In genomic region chr15:43749690-43750345, GRCh38 we compare ENCODE assay signal across 9 cellular contexts. TPM values are rescaled to one million over a fixed set of nuclear protein-coding genes. Genes with fewer than 3 reads are reported as not detected.
DNase-seq lines count a peak whose midpoint lies in the region; ATAC-seq and TF ChIP-seq lines count a peak whose summit lies in the region.
"Had no signal": no experiment of that assay in that cellular context is flagged by ENCODE, and none has a peak within 500 bp of the region (broad histone marks: within the 10 kb centered on the region; RNA-seq: fewer than 3 reads in every experiment).

No MANE protein-coding gene starts in this region.

- no peaks in the 10 kb centered on the region for H3K9me3 Mint-ChIP-seq in activated naive CD4-positive, alpha-beta T cell treated with anti-CD3 and anti-CD28 coated beads for 36 hours
- no peaks in the 10 kb centered on the region for H3K9me3 Mint-ChIP-seq in neural crest cell

- no peaks in the 10 kb centered on the region for H3K27me3 Mint-ChIP-seq in activated naive CD4-positive, alpha-beta T cell treated with anti-CD3 and anti-CD28 coated beads for 36 hours (ENCODE audit: low read depth)
- no peaks in the 10 kb centered on the region for H3K27me3 Mint-ChIP-seq in neural crest cell (ENCODE audit: low read depth)

- H3K27ac ChIP-seq in vagina: no peak overlapping the region

- no peaks in the 10 kb centered on the region for H3K27me3 ChIP-seq in vagina

- in situ Hi-C loops in ACHN (cut with HindIII; ENCODE audit: low pct_ligation_motif_present, low pct_unique_long_range_greater_than_20kb, low sequenced_read_pairs): no loop called here

- TF ChIP-seq CTCF in neural crest cell (conservative IDR thresholded peaks at IDR 0.05) (no peak), vagina (IDR thresholded peaks at IDR 0.05) (no peak)

- H3K4me3 ChIP-seq in vagina: peak overlapping the region in 1 of 2 donors; percentile 3

- no peaks in the 10 kb centered on the region for H3K9me3 ChIP-seq in vagina

- peak overlapping the region; percentile 74 for H3K4me3 Mint-ChIP-seq in activated naive CD4-positive, alpha-beta T cell treated with anti-CD3 and anti-CD28 coated beads for 36 hours
- H3K4me3 Mint-ChIP-seq in neural crest cell: peak overlapping the region; percentile 34

- ATAC-seq in GM19025 (IDR thresholded peaks at IDR 0.05; ENCODE audit: low read depth, unreplicated experiment) (peak; percentile 38), HG03354 (IDR thresholded peaks at IDR 0.05; ENCODE audit: poor library complexity, severe bottlenecking, unreplicated experiment) (peak; percentile 56)
- ATAC-seq: Panc1 had no signal

- H3K36me3 ChIP-seq in vagina: peaks cover 0 to 11% of the 10 kb centered on the region in 2 donors

- intact Hi-C loops in activated naive CD4-positive, alpha-beta T cell treated with anti-CD3 and anti-CD28 coated beads for 36 hours (cut with micrococcal nuclease): loop anchor here (1.0 to 5.0 kb wide), 6 partner anchors 42 to 1558 kb away; partner anchors contain the start of genes HYPK, MFAP1, SERF2 and SERINC4
- intact Hi-C loops in vagina (cut with DNase I): no loop called here

- CTCF ChIA-PET in activated naive CD4-positive, alpha-beta T cell treated with anti-CD3 and anti-CD28 coated beads for 36 hours (lab: Charles Lee): interaction anchor here (1.1 to 1.4 kb wide), 2 partner anchors 27 to 77 kb away, joined by 3 to 9 read pairs; partner anchors contain the start of genes ELL3 and WDR76

- no peak for TF ChIP-seq POLR2A in vagina (IDR thresholded peaks at IDR 0.05)

- H3K27ac Mint-ChIP-seq in activated naive CD4-positive, alpha-beta T cell treated with anti-CD3 and anti-CD28 coated beads for 36 hours: peak overlapping the region; percentile 89
- peak overlapping the region; percentile 43 for H3K27ac Mint-ChIP-seq in neural crest cell (ENCODE audit: unreplicated experiment)

- peak; percentile 71 for DNase-seq in activated naive CD4-positive, alpha-beta T cell treated with anti-CD3 and anti-CD28 coated beads for 36 hours
- DNase-seq in neural crest cell (ENCODE audit: low read depth, low spot score): no peak
- no peak for DNase-seq in hippocampal formation (lab: John Stamatoyannopoulos, UW)
- DNase-seq in NCI-H2171 (lab: John Stamatoyannopoulos, UW): no peak
- DNase-seq in vagina (ENCODE audit: extremely low spot score in 2 of 2): no peak
- DNase-seq in ACHN: no peak

- peaks cover 69% of the 10 kb centered on the region for H3K4me1 ChIP-seq in vagina

- peaks cover 53% of the 10 kb centered on the region for H3K4me1 Mint-ChIP-seq in activated naive CD4-positive, alpha-beta T cell treated with anti-CD3 and anti-CD28 coated beads for 36 hours (ENCODE audit: low read depth)
- H3K4me1 Mint-ChIP-seq in neural crest cell: peaks cover 26% of the 10 kb centered on the region

- H3K36me3 Mint-ChIP-seq in activated naive CD4-positive, alpha-beta T cell treated with anti-CD3 and anti-CD28 coated beads for 36 hours (ENCODE audit: low read depth): peaks cover 30% of the 10 kb centered on the region
- H3K36me3 Mint-ChIP-seq in neural crest cell (ENCODE audit: low read depth): peaks cover 12% of the 10 kb centered on the region

RNA-seq across cellular contexts. Expression of gene PDIA3, which starts 3.6 kb away (rescaled TPM):
- total RNA-seq in activated naive CD4-positive, alpha-beta T cell treated with anti-CD3 and anti-CD28 coated beads for 36 hours: 100 to 1,000 TPM; 196 to 199 TPM
- total RNA-seq in neural crest cell (342 and 351 TPM in 2 replicates), vagina (93.8 TPM)

RNA-seq across cellular contexts. Expression of gene ELL3, which starts 26.9 kb away (rescaled TPM):
- 1 to 10 TPM; 1.0 to 1.2 TPM for total RNA-seq in activated naive CD4-positive, alpha-beta T cell treated with anti-CD3 and anti-CD28 coated beads for 36 hours
- total RNA-seq in neural crest cell (1.3 and 2.7 TPM in 2 replicates), vagina (15.0 TPM)

RNA-seq across cellular contexts. Expression of gene SERF2, which starts 42.3 kb away (rescaled TPM):
- total RNA-seq in activated naive CD4-positive, alpha-beta T cell treated with anti-CD3 and anti-CD28 coated beads for 36 hours: 100 to 1,000 TPM; 781 to 808 TPM
- 578 and 599 TPM in 2 replicates for total RNA-seq in neural crest cell
- 564 TPM for total RNA-seq in vagina

RNA-seq across cellular contexts. Expression of gene SERINC4, which starts 50.2 kb away (rescaled TPM):
- total RNA-seq in activated naive CD4-positive, alpha-beta T cell treated with anti-CD3 and anti-CD28 coated beads for 36 hours: under 1 TPM; 0.14 to 0.15 TPM
- total RNA-seq in neural crest cell (0.23 and 0.35 TPM in 2 replicates), vagina (not detected)

RNA-seq across cellular contexts. Expression of gene HYPK, which starts 50.6 kb away (rescaled TPM):
- total RNA-seq in activated naive CD4-positive, alpha-beta T cell treated with anti-CD3 and anti-CD28 coated beads for 36 hours: 10 to 100 TPM; 19.6 to 21.1 TPM
- 12.0 and 19.8 TPM in 2 replicates for total RNA-seq in neural crest cell
- total RNA-seq in vagina: 44.9 TPM
